In genomic region chr7:140316165-140316661, GRCh38 we compare ENCODE assay signal across 8 cellular contexts.
DNase-seq lines count a peak whose midpoint lies in the region; ATAC-seq and TF ChIP-seq lines count a peak whose summit lies in the region.

No MANE protein-coding gene starts in this region.

- H3K4me2 ChIP-seq in hepatocyte (peak overlapping the region; percentile 19), smooth muscle cell (peak overlapping the region; percentile 34)

- no peak overlapping the region for H3K4me3 ChIP-seq in hepatocyte
- no peak overlapping the region for H3K4me3 ChIP-seq in smooth muscle cell

- H3K27ac ChIP-seq in hepatocyte (peak overlapping the region; percentile 31), smooth muscle cell (ENCODE audit: low read depth) (peak overlapping the region; percentile 76)

- ATAC-seq in HG03097 (IDR thresholded peaks at IDR 0.05; ENCODE audit: low FRiP score, unreplicated experiment) (no peak), GM18502 (IDR thresholded peaks at IDR 0.05; ENCODE audit: poor library complexity, unreplicated experiment) (no peak)

- TF ChIP-seq CTCF in hepatocyte (IDR thresholded peaks at IDR 0.05; ENCODE audit: poor library complexity), result no peak
- TF ChIP-seq CTCF in smooth muscle cell (IDR thresholded peaks at IDR 0.05; ENCODE audit: borderline replicate concordance, insufficient read depth, poor library complexity, severe bottlenecking), result no peak

- no peaks in the 10 kb centered on the region for H3K9me2 ChIP-seq in hepatocyte (replicated peaks; ENCODE audit: insufficient read depth)

- H3K9me3 ChIP-seq in hepatocyte (ENCODE audit: low read depth) (peaks cover 7% of the 10 kb centered on the region), smooth muscle cell (replicated peaks; ENCODE audit: low read depth) (peaks cover 8% of the 10 kb centered on the region)

- WGBS in hepatocyte (ENCODE audit: low lambda C conversion rate, missing lambda C conversion rate), result 55% methylated on average over 7 of the region's 7 CpGs
- 20% methylated on average over 7 of the region's 7 CpGs for WGBS in smooth muscle cell (ENCODE audit: low lambda C conversion rate)

- DNase-seq in ACHN, result peak; percentile 71
- DNase-seq in HPDE6-E6E7 (ENCODE audit: extremely low spot score), result peak; percentile 89
- DNase-seq in amniotic stem cell (lab: John Stamatoyannopoulos, UW), result peak; percentile 59
- DNase-seq in hepatocyte (ENCODE audit: low spot score), result peak; percentile 51
- no peak for DNase-seq in smooth muscle cell (lab: John Stamatoyannopoulos, UW; ENCODE audit: unreplicated experiment)
- DNase-seq in NCI-H1436 treated with DMSO at 0.1 percent for 48 hours (lab: John Stamatoyannopoulos, UW), result no peak

- H4K20me1 ChIP-seq in hepatocyte (ENCODE audit: insufficient read depth, poor library complexity, severe bottlenecking) (no peaks in the 10 kb centered on the region), smooth muscle cell (ENCODE audit: low read depth) (no peaks in the 10 kb centered on the region)

- H3K79me2 ChIP-seq in hepatocyte (no peaks in the 10 kb centered on the region), smooth muscle cell (ENCODE audit: low read depth) (no peaks in the 10 kb centered on the region)

- H3K4me1 ChIP-seq in hepatocyte (ENCODE audit: insufficient read depth) (peaks cover 5% of the 10 kb centered on the region), smooth muscle cell (ENCODE audit: low read depth) (peaks cover 7% of the 10 kb centered on the region)

- H3K27me3 ChIP-seq in hepatocyte (no peaks in the 10 kb centered on the region), smooth muscle cell (ENCODE audit: low read depth) (no peaks in the 10 kb centered on the region)

- H3K9ac ChIP-seq in smooth muscle cell (ENCODE audit: low read depth), result peak overlapping the region; percentile 42

- H3K36me3 ChIP-seq in hepatocyte (replicated peaks; ENCODE audit: insufficient read depth, low read depth) (no peaks in the 10 kb centered on the region), smooth muscle cell (ENCODE audit: low read depth) (no peaks in the 10 kb centered on the region)

- in situ Hi-C loops in ACHN (cut with HindIII; ENCODE audit: low pct_ligation_motif_present, low pct_unique_long_range_greater_than_20kb, low sequenced_read_pairs), result no loop called here

- H2AFZ ChIP-seq in hepatocyte, result no peak overlapping the region
- H2AFZ ChIP-seq in smooth muscle cell (ENCODE audit: low read depth), result no peak overlapping the region

- no peaks in the 10 kb centered on the region for H3F3A ChIP-seq in smooth muscle cell (ENCODE audit: low read depth)

Comparison
In these comparisons a context has a peak if more than half of its experiments do, and no peak if none do; other contexts are left out.
1. DNase-seq: peak in ACHN (single experiment), HPDE6-E6E7 (single experiment), amniotic stem cell (single experiment) and hepatocyte (single experiment); none in smooth muscle cell (single experiment) and NCI-H1436 treated with DMSO at 0.1 percent for 48 hours (single experiment).